ENCODE assay signal across 1 cellular context in genomic region chr2:160331258-160332025, GRCh38.
TF ChIP-seq lines count a peak whose summit lies in the region.

No MANE protein-coding gene starts in this region.

TF ChIP-seq in IMR-90, 13 proteins besides CTCF, POLR2A, EP300 and RAD21 (continued from another document):
- TF ChIP-seq USF2 (IDR thresholded peaks at IDR 0.05; ENCODE audit: low read depth, low read length): no peak
- TF ChIP-seq MAZ (IDR thresholded peaks at IDR 0.05; ENCODE audit: borderline replicate concordance, low read depth, low read length): no peak
- no peak for TF ChIP-seq SMC3 (IDR thresholded peaks at IDR 0.05; ENCODE audit: low read depth, low read length)
- TF ChIP-seq FOS (IDR thresholded peaks at IDR 0.05; ENCODE audit: low read depth, low read length): no peak
- no peak for TF ChIP-seq RFX5 (IDR thresholded peaks at IDR 0.05; ENCODE audit: low read depth, low read length)
